In the genomic region with DNA sequence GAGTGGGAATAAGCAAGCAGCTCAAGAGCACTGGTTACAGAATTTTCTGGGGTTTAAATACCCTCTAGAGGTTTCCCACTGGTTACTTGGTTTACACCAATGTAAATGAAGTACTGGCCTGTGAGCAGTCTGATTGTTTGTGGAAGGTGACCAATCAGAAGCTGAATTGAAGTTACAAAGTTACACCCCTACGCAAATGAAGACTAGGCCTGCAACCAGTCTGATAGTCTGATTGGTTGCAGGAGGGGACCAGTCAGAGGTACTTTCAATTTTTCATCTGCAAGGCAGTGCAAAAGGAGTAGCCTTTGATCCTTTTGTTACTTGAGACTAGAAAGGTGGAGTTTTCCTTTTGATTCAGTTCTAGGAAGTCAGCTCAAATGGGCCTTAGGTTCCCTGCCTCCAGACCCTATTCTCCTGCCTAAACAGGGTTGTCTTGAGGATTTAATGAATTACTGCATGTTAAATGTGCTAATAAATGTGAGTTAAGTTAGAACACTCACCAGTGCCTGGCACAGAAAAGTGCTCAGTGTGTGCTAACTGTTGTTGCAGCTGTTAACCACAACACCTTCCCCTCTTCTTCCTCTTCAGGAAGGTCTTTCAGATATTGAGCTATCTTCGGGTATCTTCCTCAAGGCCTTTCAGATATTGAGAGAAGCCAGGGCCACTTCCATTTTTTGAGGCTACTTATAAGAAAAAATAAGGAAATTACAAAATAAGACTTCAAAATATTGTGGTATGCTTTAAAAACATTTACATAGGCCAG, we compare ENCODE assay signal across 1 cellular context.
TF ChIP-seq lines count a peak whose summit lies in the region.

No MANE protein-coding gene starts in this region.

TF ChIP-seq in GM12878, 131 proteins besides CTCF, POLR2A, EP300 and RAD21:
- TF ChIP-seq STAT3 (IDR thresholded peaks at IDR 0.05; ENCODE audit: low read depth, low read length) (no peak), ZNF274 (IDR thresholded peaks at IDR 0.05; ENCODE audit: insufficient read depth, insufficient read length) (no peak), ATF3 (IDR thresholded peaks at IDR 0.05; ENCODE audit: borderline replicate concordance, extremely low read depth, low read depth, low read length) (no peak), JUND (IDR thresholded peaks at IDR 0.05; ENCODE audit: low read depth, low read length) (no peak), MEF2B (IDR thresholded peaks at IDR 0.05; ENCODE audit: partially characterized antibody, poor library complexity, severe bottlenecking) (no peak), ZBTB40 (IDR thresholded peaks at IDR 0.05; ENCODE audit: borderline replicate concordance) (no peak), SUZ12 (IDR thresholded peaks at IDR 0.05; ENCODE audit: unreplicated experiment) (no peak), MEF2A (IDR thresholded peaks at IDR 0.05; ENCODE audit: insufficient read depth, low read depth, low read length) (no peak)
